2 cellular contexts compared by ENCODE assay signal in genomic region chr1:167706931-167707877, GRCh38.
TF ChIP-seq lines count a peak whose summit lies in the region.

No MANE protein-coding gene starts in this region.

TF ChIP-seq in H1, 55 proteins besides CTCF, POLR2A, EP300 and RAD21 (continued from another document):
- no peak for TF ChIP-seq CEBPB (IDR thresholded peaks at IDR 0.05; ENCODE audit: low read depth, low read length)
- TF ChIP-seq SP1 (IDR thresholded peaks at IDR 0.05; ENCODE audit: low read depth, low read length), result peak; percentile 90
- TF ChIP-seq SP4 (IDR thresholded peaks at IDR 0.05; ENCODE audit: low read length), result no peak
- no peak for TF ChIP-seq RBBP5 (IDR thresholded peaks at IDR 0.05; ENCODE audit: borderline replicate concordance, low read depth, low read length)
- TF ChIP-seq SIRT6 (IDR thresholded peaks at IDR 0.05; ENCODE audit: low read length), result no peak
- TF ChIP-seq ZNF274 (IDR thresholded peaks at IDR 0.05; ENCODE audit: borderline replicate concordance, extremely low read depth, low read length), result no peak
- TF ChIP-seq CTBP2 (IDR thresholded peaks at IDR 0.05; ENCODE audit: borderline replicate concordance, insufficient read depth, insufficient read length, low read length), result no peak
- no peak for TF ChIP-seq RXRA (IDR thresholded peaks at IDR 0.05; ENCODE audit: insufficient read depth, low read depth, low read length)
- no peak for TF ChIP-seq JUN (IDR thresholded peaks at IDR 0.05; ENCODE audit: low read depth, low read length)
TF ChIP-seq in H1: peak in this region for 2.

TF ChIP-seq in HEK293T, 16 proteins besides CTCF, POLR2A, EP300 and RAD21 (continued from another document):
- TF ChIP-seq PKNOX1 (IDR thresholded peaks at IDR 0.05) (no peak), L3MBTL2 (conservative IDR thresholded peaks at IDR 0.05) (no peak), FOXM1 (IDR thresholded peaks at IDR 0.05; ENCODE audit: borderline replicate concordance) (no peak), CTBP1 (IDR thresholded peaks at IDR 0.05; ENCODE audit: borderline replicate concordance) (no peak), ARNT (IDR thresholded peaks at IDR 0.05) (no peak), ELF4 (IDR thresholded peaks at IDR 0.05) (no peak), NFRKB (IDR thresholded peaks at IDR 0.05) (no peak), SP1 (IDR thresholded peaks at IDR 0.05) (no peak), FOXK2 (IDR thresholded peaks at IDR 0.05) (no peak), ZNF384 (IDR thresholded peaks at IDR 0.05) (no peak)
